Comparison of ENCODE assay signal across 1 cellular context in genomic region chr17:27446569-27447301, GRCh38.
A peak's percentile ranks its signal among the peaks of the same experiment; 100 is the strongest.
TF ChIP-seq lines count a peak whose summit lies in the region.

No MANE protein-coding gene starts in this region.

TF ChIP-seq in K562, 482 proteins besides CTCF, POLR2A, EP300 and RAD21 (continued from another document and continues in another):
- TF ChIP-seq UBTF (IDR thresholded peaks at IDR 0.05; ENCODE audit: borderline replicate concordance in 1 of 2, low read depth in 2 of 2, low read length in 2 of 2): no peak
- no peak for TF ChIP-seq ZNF780A (CRISPR knock-in tag; IDR thresholded peaks at IDR 0.05)
- TF ChIP-seq E2F3 (CRISPR knock-in tag; IDR thresholded peaks at IDR 0.05): no peak
- peak; percentile 88 for TF ChIP-seq TAL1 (IDR thresholded peaks at IDR 0.05)
- TF ChIP-seq MTA1 (IDR thresholded peaks at IDR 0.05; ENCODE audit: borderline replicate concordance): peak; percentile 86
- no peak for TF ChIP-seq PCBP1 (IDR thresholded peaks at IDR 0.05; ENCODE audit: low read depth, low read length, poor library complexity, severe bottlenecking)
- TF ChIP-seq ZNF589 (CRISPR knock-in tag; IDR thresholded peaks at IDR 0.05; ENCODE audit: low read depth): no peak
- no peak for TF ChIP-seq SIN3A (IDR thresholded peaks at IDR 0.05; ENCODE audit: borderline replicate concordance in 2 of 2, control insufficient read depth in 1 of 2, low read depth in 2 of 2, low read length in 2 of 2)
- peak; percentile 95 for TF ChIP-seq CBFA2T3 (IDR thresholded peaks at IDR 0.05)
- TF ChIP-seq CEBPG (CRISPR knock-in tag; IDR thresholded peaks at IDR 0.05): peak; percentile 37; the same call in 1 of the 2 replicates
- TF ChIP-seq CEBPG (tag; conservative IDR thresholded peaks at IDR 0.05 in 1 of 2, IDR thresholded peaks at IDR 0.05 in 1 of 2): peak; percentile 78 to 84
- peak in 1 of 2 experiments; percentile 78; a peak in 1 of 4 replicates for TF ChIP-seq ZMIZ1 (IDR thresholded peaks at IDR 0.05; ENCODE audit: low read depth in 2 of 2, low read length in 2 of 2)
- TF ChIP-seq SAP30 (IDR thresholded peaks at IDR 0.05; ENCODE audit: borderline replicate concordance, insufficient read depth, low read depth, low read length, poor library complexity, severe bottlenecking): no peak
- no peak for TF ChIP-seq CBX2 (IDR thresholded peaks at IDR 0.05; ENCODE audit: insufficient read depth, low read length, poor library complexity, severe bottlenecking)
- TF ChIP-seq ARID4B (CRISPR knock-in tag; IDR thresholded peaks at IDR 0.05): no peak
- no peak for TF ChIP-seq ZNF212 (CRISPR knock-in tag; IDR thresholded peaks at IDR 0.05)
- TF ChIP-seq NR0B1 (IDR thresholded peaks at IDR 0.05; ENCODE audit: partially characterized antibody): no peak
- TF ChIP-seq ZNF507 (tag; conservative IDR thresholded peaks at IDR 0.05): no peak
- TF ChIP-seq ZNF512 (tag; IDR thresholded peaks at IDR 0.05): no peak
- TF ChIP-seq ILF3 (IDR thresholded peaks at IDR 0.05; ENCODE audit: borderline replicate concordance): no peak
- peak; percentile 64 for TF ChIP-seq CEBPB (tag; IDR thresholded peaks at IDR 0.05)
- no peak for TF ChIP-seq ZNF174 (CRISPR knock-in tag; IDR thresholded peaks at IDR 0.05)
- TF ChIP-seq RBFOX2 (IDR thresholded peaks at IDR 0.05; ENCODE audit: low read depth, low read length): no peak
- TF ChIP-seq WHSC1 (IDR thresholded peaks at IDR 0.05; ENCODE audit: low read length): no peak
- TF ChIP-seq ZNF274 (IDR thresholded peaks at IDR 0.05; ENCODE audit: borderline replicate concordance, low read depth, low read length): no peak
- no peak for TF ChIP-seq HIVEP1 (CRISPR knock-in tag; IDR thresholded peaks at IDR 0.05)
- TF ChIP-seq ZBTB33 (CRISPR knock-in tag; IDR thresholded peaks at IDR 0.05): no peak
- TF ChIP-seq HDAC2 (IDR thresholded peaks at IDR 0.05): peak; percentile 90
- peak; percentile 76; the same call in 1 of the 2 replicates for TF ChIP-seq RNF2 (IDR thresholded peaks at IDR 0.05)
- TF ChIP-seq KLF6 (CRISPR knock-in tag; IDR thresholded peaks at IDR 0.05; ENCODE audit: borderline replicate concordance): no peak
- no peak; the same call in 1 of the 2 replicates for TF ChIP-seq RAD51 (IDR thresholded peaks at IDR 0.05; ENCODE audit: borderline replicate concordance, low read depth)
- 0 out of 2 replicates have a peak, but pooled peaks have one; percentile 74 for TF ChIP-seq GATAD2A (IDR thresholded peaks at IDR 0.05)
- TF ChIP-seq BRF2 (IDR thresholded peaks at IDR 0.05; ENCODE audit: borderline replicate concordance, insufficient read depth, insufficient read length): no peak
- TF ChIP-seq MAX (CRISPR knock-in tag; IDR thresholded peaks at IDR 0.05): no peak
- TF ChIP-seq GTF2B (IDR thresholded peaks at IDR 0.05; ENCODE audit: extremely low read depth, insufficient read length): no peak
- TF ChIP-seq ZNF561 (CRISPR knock-in tag; conservative IDR thresholded peaks at IDR 0.05): no peak
- TF ChIP-seq HNRNPH1 (optimal IDR thresholded peaks at IDR 0.05; ENCODE audit: low read depth, low read length): no peak
- no peak for TF ChIP-seq PHTF2 (CRISPR knock-in tag; IDR thresholded peaks at IDR 0.05)
- TF ChIP-seq ZNF584 (CRISPR knock-in tag; IDR thresholded peaks at IDR 0.05; ENCODE audit: low read depth): no peak
- TF ChIP-seq EWSR1 (IDR thresholded peaks at IDR 0.05; ENCODE audit: borderline replicate concordance, low read depth, partially characterized antibody): no peak
- TF ChIP-seq CREB5 (CRISPR knock-in tag; IDR thresholded peaks at IDR 0.05): no peak
